In genomic region chr5:65394078-65394477, GRCh38 we compare ENCODE assay signal across 1 cellular context.
TF ChIP-seq lines count a peak whose summit lies in the region.

No MANE protein-coding gene starts in this region.

TF ChIP-seq in endothelial cell of umbilical vein, 7 proteins besides CTCF, POLR2A, EP300 and RAD21 (continued from another document):
- no peak for TF ChIP-seq MAX (IDR thresholded peaks at IDR 0.05; ENCODE audit: insufficient read depth, insufficient read length)
